ENCODE assay signal across 8 cellular contexts in genomic region chr1:26472901-26473845, GRCh38. TPM values are rescaled to one million over a fixed set of nuclear protein-coding genes. Genes with fewer than 3 reads are reported as not detected.
DNase-seq lines count a peak whose midpoint lies in the region; ATAC-seq and TF ChIP-seq lines count a peak whose summit lies in the region.

No MANE protein-coding gene starts in this region.

- TF ChIP-seq CTCF in A673 (conservative IDR thresholded peaks at IDR 0.05; ENCODE audit: low read depth, low read length): no peak
- TF ChIP-seq CTCF in WI38 (IDR thresholded peaks at IDR 0.05; ENCODE audit: low read depth, low read length): no peak
- TF ChIP-seq CTCF in breast epithelium (IDR thresholded peaks at IDR 0.05): no peak

- H3K9ac ChIP-seq in iPS-20b (ENCODE audit: low read depth, low read length): peak overlapping the region; percentile 80; the same call in 1 of the 2 replicates
- H3K9ac ChIP-seq in skeletal muscle satellite cell (ENCODE audit: low read depth, low read length): peak overlapping the region; percentile 99

- ATAC-seq in GM18867 (IDR thresholded peaks at IDR 0.05; ENCODE audit: unreplicated experiment) (peak; percentile 77), HG03108 (IDR thresholded peaks at IDR 0.05; ENCODE audit: unreplicated experiment) (peak; percentile 80)

- peak; percentile 93 for DNase-seq in A673 (ENCODE audit: low spot score)
- DNase-seq in NCI-H2227 (lab: John Stamatoyannopoulos, UW; ENCODE audit: unreplicated experiment): peak; percentile 98
- peak; percentile 93 to 97 for DNase-seq in breast epithelium (ENCODE audit: low spot score in 2 of 2)

- peak overlapping the region; percentile 74 for H3K4me3 ChIP-seq in A673 (ENCODE audit: low read depth, low read length, poor library complexity, severe bottlenecking)
- H3K4me3 ChIP-seq in WI38 (ENCODE audit: low read depth, low read length): peak overlapping the region; percentile 76
- H3K4me3 ChIP-seq in breast epithelium: peak overlapping the region; percentile 74 to 99 (median 95)
- H3K4me3 ChIP-seq in iPS-20b (ENCODE audit: low read length): peak overlapping the region; percentile 97
- H3K4me3 ChIP-seq in skeletal muscle satellite cell (ENCODE audit: low read length): peak overlapping the region; percentile 74

- POLR2A ChIA-PET in A673 (lab: Charles Lee; ENCODE audit: low non-redundant PET): no interaction called here

- H3K27me3 ChIP-seq in A673 (replicated peaks; ENCODE audit: insufficient read depth, low read depth, low read length, poor library complexity) (no peaks in the 10 kb centered on the region), breast epithelium (no peaks in the 10 kb centered on the region), iPS-20b (ENCODE audit: insufficient read depth, low read length) (peaks cover 8% of the 10 kb centered on the region; the same call in 1 of the 2 replicates), skeletal muscle satellite cell (ENCODE audit: control insufficient read depth, insufficient read depth, low read length) (no peaks in the 10 kb centered on the region)

- intact Hi-C loops in A673 (cut with micrococcal nuclease; ENCODE audit: unreplicated experiment): no loop called here
- intact Hi-C loops in breast epithelium (cut with DNase I; ENCODE audit: low total_unique reads): no loop called here

- H3K9me3 ChIP-seq in A673 (ENCODE audit: low read depth, low read length, poor library complexity, severe bottlenecking): no peaks in the 10 kb centered on the region
- no peaks in the 10 kb centered on the region for H3K9me3 ChIP-seq in breast epithelium
- H3K9me3 ChIP-seq in iPS-20b (ENCODE audit: insufficient read depth, low read depth, low read length): no peaks in the 10 kb centered on the region
- no peaks in the 10 kb centered on the region for H3K9me3 ChIP-seq in skeletal muscle satellite cell (replicated peaks; ENCODE audit: low read length)

- BruUV-seq in A673 (replicated peaks; lab: Mats Ljungman, UMichigan): TSS peak; percentile 47

- H3K4me1 ChIP-seq in A673 (ENCODE audit: insufficient read depth, low read length, poor library complexity, severe bottlenecking) (peaks cover 45% of the 10 kb centered on the region), breast epithelium (peaks cover 3 to 12% of the 10 kb centered on the region in 2 donors), iPS-20b (ENCODE audit: insufficient read depth, low read length) (peaks cover 13% of the 10 kb centered on the region; the same call in 1 of the 2 replicates), skeletal muscle satellite cell (ENCODE audit: control insufficient read depth, insufficient read depth, low read length) (peaks cover 25% of the 10 kb centered on the region)

- peak overlapping the region; percentile 100 for H3K27ac ChIP-seq in A673 (ENCODE audit: low read depth, low read length, poor library complexity, severe bottlenecking)
- H3K27ac ChIP-seq in breast epithelium: peak overlapping the region; percentile 96 to 100
- H3K27ac ChIP-seq in iPS-20b (ENCODE audit: low read length): no peak overlapping the region

- peak; percentile 37 for TF ChIP-seq POLR2A in breast epithelium (IDR thresholded peaks at IDR 0.05)

- peak overlapping the region; percentile 89 for H3K4me2 ChIP-seq in skeletal muscle satellite cell (ENCODE audit: low read length)

- H3K36me3 ChIP-seq in A673 (ENCODE audit: insufficient read depth, low read length, poor library complexity, severe bottlenecking): peaks cover 45% of the 10 kb centered on the region
- H3K36me3 ChIP-seq in breast epithelium: no peaks in the 10 kb centered on the region
- H3K36me3 ChIP-seq in iPS-20b (ENCODE audit: insufficient read depth, low read depth, low read length): peaks cover 53% of the 10 kb centered on the region
- peaks cover 51% of the 10 kb centered on the region for H3K36me3 ChIP-seq in skeletal muscle satellite cell (ENCODE audit: insufficient read depth, low read length)

- CTCF ChIA-PET in A673 (lab: Charles Lee): no interaction called here

RNA-seq across cellular contexts. Expression of gene HMGN2, which starts 0.9 kb away (rescaled TPM):
- total RNA-seq in A673 (2021): 1,074 and 1,080 TPM in 2 replicates
- 100 to 1,000 TPM; 192 to 261 (median 204) TPM for total RNA-seq in breast epithelium
- 195 and 248 TPM in 2 replicates for total RNA-seq in skeletal muscle satellite cell (2012; rRNA removed)

RNA-seq across cellular contexts. Expression of gene DHDDS, which starts 41.1 kb away (rescaled TPM):
- 50.7 and 53.6 TPM in 2 replicates for total RNA-seq in A673 (2021)
- 10 to 100 TPM; 37.0 to 85.9 (median 42.9) TPM for total RNA-seq in breast epithelium
- total RNA-seq in skeletal muscle satellite cell (2012; rRNA removed): 51.2 and 59.4 TPM in 2 replicates

RNA-seq across cellular contexts. Expression of gene RPS6KA1, which starts 56.4 kb away (rescaled TPM):
- total RNA-seq in A673 (2021) (6.3 and 8.8 TPM in 2 replicates), breast epithelium (10 to 100 TPM; 12.5 to 43.0 (median 30.8) TPM)
- total RNA-seq in skeletal muscle satellite cell (2012; rRNA removed): 2.0 and 5.6 TPM in 2 replicates
